Comparison of ENCODE assay signal across 9 cellular contexts in the genomic region with DNA sequence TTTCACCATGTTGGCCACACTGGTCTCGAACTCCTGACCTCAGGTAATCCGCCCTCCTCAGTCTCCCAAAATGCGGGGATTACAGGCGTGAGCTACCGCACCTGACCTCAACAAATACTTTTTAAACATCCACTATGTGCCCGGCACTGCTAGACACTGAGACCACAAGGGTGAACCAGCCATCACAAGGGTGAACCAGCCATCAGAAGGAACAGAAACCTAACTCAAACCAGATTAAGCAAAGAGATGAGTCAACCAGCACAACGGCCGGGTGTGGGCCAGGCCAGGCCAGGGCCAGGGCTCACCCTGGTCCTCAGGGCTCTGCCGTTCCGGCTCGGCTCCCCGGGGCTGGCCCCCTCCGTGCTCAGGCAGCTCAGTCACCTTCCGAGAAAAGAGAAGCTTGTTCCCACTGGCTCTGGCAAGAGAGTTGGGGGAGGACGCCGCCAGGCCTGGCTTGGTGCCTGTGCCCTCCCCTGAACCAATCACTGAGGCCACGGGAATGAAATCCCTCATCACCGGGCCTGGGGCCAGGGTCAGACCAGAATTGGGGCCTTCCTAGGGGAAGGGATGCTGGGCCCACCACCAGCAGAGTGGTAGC. TPM values are rescaled to one million over a fixed set of nuclear protein-coding genes. Genes with fewer than 3 reads are reported as not detected.
DNase-seq lines count a peak whose midpoint lies in the region; ATAC-seq and TF ChIP-seq lines count a peak whose summit lies in the region.
"Had no signal": no experiment of that assay in that cellular context is flagged by ENCODE, and none has a peak within 500 bp of the region (broad histone marks: within the 10 kb centered on the region; RNA-seq: fewer than 3 reads in every experiment).

No MANE protein-coding gene starts in this region.

- no peaks in the 10 kb centered on the region for H3K36me3 ChIP-seq in stomach
- H3K36me3 ChIP-seq: adrenal gland had no signal

- TF ChIP-seq CTCF in RWPE1 (conservative IDR thresholded peaks at IDR 0.05; ENCODE audit: low read depth), result no peak
- TF ChIP-seq CTCF in stomach (IDR thresholded peaks at IDR 0.05), result no peak

- H3K4me1 Mint-ChIP-seq in activated CD8-positive, alpha-beta memory T cell treated with anti-CD3 and anti-CD28 coated beads, Interleukin-2, amount 10 ng/mL, durations not matched to agents 7 days and 5 days, result peaks cover 3% of the 10 kb centered on the region

- peaks cover 0 to 16% (median 8%) of the 10 kb centered on the region in 4 donors for H3K4me1 ChIP-seq in stomach
- H3K4me1 ChIP-seq: adrenal gland had no signal

- WGBS in stomach, 5 donors, result 63 to 80% (median 71%) methylated on average over 18 of the region's 18 CpGs

- ATAC-seq in GM21529 (IDR thresholded peaks at IDR 0.05; ENCODE audit: unreplicated experiment), result peak; percentile 93
- no peak for ATAC-seq in activated CD8-positive, alpha-beta memory T cell treated with anti-CD3 and anti-CD28 coated beads, Interleukin-2, amount 10 ng/mL, durations not matched to agents 7 days and 5 days

- H3K27me3 ChIP-seq in stomach, result no peaks in the 10 kb centered on the region
- H3K27me3 ChIP-seq: adrenal gland had no signal

- H3K4me3 Mint-ChIP-seq in activated CD8-positive, alpha-beta memory T cell treated with anti-CD3 and anti-CD28 coated beads, Interleukin-2, amount 10 ng/mL, durations not matched to agents 7 days and 5 days, result no peak overlapping the region

- H3K27ac ChIP-seq in RWPE1 (0 out of 2 replicates have a peak overlapping the region, but pooled peaks have one; percentile 1), stomach (peak overlapping the region in 2 of 5 donors; percentile 23 to 65)

- CTCF ChIA-PET in RWPE1 (lab: Yijun Ruan, JAX), result interaction anchor here (0.7 kb wide), 1 partner anchor 83 kb away, joined by 3 read pairs; no protein-coding TSS in a partner anchor
- CTCF ChIA-PET in activated CD8-positive, alpha-beta memory T cell treated with anti-CD3 and anti-CD28 coated beads, Interleukin-2, amount 10 ng/mL, durations not matched to agents 7 days and 5 days (lab: Charles Lee), result interaction anchor here (2.6 kb wide), 1 partner anchor 15 kb away, joined by 9 read pairs; no protein-coding TSS in a partner anchor

- no peaks in the 10 kb centered on the region for H3K36me3 Mint-ChIP-seq in activated CD8-positive, alpha-beta memory T cell treated with anti-CD3 and anti-CD28 coated beads, Interleukin-2, amount 10 ng/mL, durations not matched to agents 7 days and 5 days

- H3K9me3 ChIP-seq in stomach, result no peaks in the 10 kb centered on the region
- H3K9me3 ChIP-seq: adrenal gland had no signal

- TF ChIP-seq POLR2A in stomach (IDR thresholded peaks at IDR 0.05), result no peak

- no peak overlapping the region for H3K27ac Mint-ChIP-seq in activated CD8-positive, alpha-beta memory T cell treated with anti-CD3 and anti-CD28 coated beads, Interleukin-2, amount 10 ng/mL, durations not matched to agents 7 days and 5 days

- POLR2A ChIA-PET in RWPE1 (lab: Yijun Ruan, JAX; ENCODE audit: low non-redundant PET), result no interaction called here

- DNase-seq in AG08395 (ENCODE audit: low spot score) (peak; percentile 65), RWPE1 (ENCODE audit: low spot score) (no peak), kidney tubule cell (ENCODE audit: low spot score) (peak; percentile 76), HK-2 (ENCODE audit: unreplicated experiment) (no peak), NCI-H524 treated with DMSO at 0.1 percent for 48 hours (lab: John Stamatoyannopoulos, UW) (no peak), stomach (no peak)
- DNase-seq in activated CD8-positive, alpha-beta memory T cell treated with anti-CD3 and anti-CD28 coated beads, Interleukin-2, amount 10 ng/mL, durations not matched to agents 7 days and 5 days, result no peak

- no peaks in the 10 kb centered on the region for H3K9me3 Mint-ChIP-seq in activated CD8-positive, alpha-beta memory T cell treated with anti-CD3 and anti-CD28 coated beads, Interleukin-2, amount 10 ng/mL, durations not matched to agents 7 days and 5 days (ENCODE audit: low read depth)

- TF ChIP-seq EP300 in stomach (IDR thresholded peaks at IDR 0.05), result no peak

- no peak overlapping the region for H3K4me3 ChIP-seq in stomach
- H3K4me3 ChIP-seq: adrenal gland had no signal

- H3K27me3 Mint-ChIP-seq in activated CD8-positive, alpha-beta memory T cell treated with anti-CD3 and anti-CD28 coated beads, Interleukin-2, amount 10 ng/mL, durations not matched to agents 7 days and 5 days, result no peaks in the 10 kb centered on the region

- intact Hi-C loops in stomach (cut with DNase I; ENCODE audit: low total_unique reads), result no loop called here

RNA-seq across cellular contexts. Expression of a gene that starts 4.4 kb away (rescaled TPM):
- total RNA-seq in stomach, result not detected
- polyA plus RNA-seq in stomach, result not detected
- not detected for total RNA-seq in activated CD8-positive, alpha-beta memory T cell treated with anti-CD3 and anti-CD28 coated beads, Interleukin-2, amount 10 ng/mL, durations not matched to agents 7 days and 5 days
- total RNA-seq: adrenal gland had no signal
- polyA plus RNA-seq: adrenal gland had no signal

Comparison
In these comparisons a context has a peak if more than half of its experiments do, and no peak if none do; other contexts are left out.
1. DNase-seq: peak in AG08395 (single experiment) and kidney tubule cell (single experiment); none in RWPE1 (single experiment), HK-2 (single experiment), NCI-H524 treated with DMSO at 0.1 percent for 48 hours (single experiment), stomach (single experiment) and activated CD8-positive, alpha-beta memory T cell treated with anti-CD3 and anti-CD28 coated beads, Interleukin-2, amount 10 ng/mL, durations not matched to agents 7 days and 5 days (single experiment).